In genomic region chr19:13051581-13052165, GRCh38 we compare ENCODE assay signal across 1 cellular context.
TF ChIP-seq lines count a peak whose summit lies in the region.

No MANE protein-coding gene starts in this region.

TF ChIP-seq in K562, 482 proteins besides CTCF, POLR2A, EP300 and RAD21 (continued from another document and continues in another):
- peak; percentile 29 for TF ChIP-seq ARID4B (CRISPR knock-in tag; IDR thresholded peaks at IDR 0.05)
- TF ChIP-seq GMEB1 (CRISPR knock-in tag; IDR thresholded peaks at IDR 0.05): no peak
- peak; percentile 91 for TF ChIP-seq ESRRA (IDR thresholded peaks at IDR 0.05; ENCODE audit: borderline replicate concordance, low read depth)
- peak; percentile 59; the same call in 1 of the 2 replicates for TF ChIP-seq RAD51 (IDR thresholded peaks at IDR 0.05; ENCODE audit: borderline replicate concordance, low read depth)
- TF ChIP-seq ETV6 (IDR thresholded peaks at IDR 0.05; ENCODE audit: borderline replicate concordance in 1 of 2, low read depth in 2 of 2, low read length in 1 of 2): no peak
- TF ChIP-seq ETV6 (CRISPR knock-in tag; IDR thresholded peaks at IDR 0.05; ENCODE audit: borderline replicate concordance): no peak
- 0 out of 2 replicates have a peak, but pooled peaks have one; percentile 48 for TF ChIP-seq DPF2 (IDR thresholded peaks at IDR 0.05)
- no peak for TF ChIP-seq ZNF232 (CRISPR knock-in tag; IDR thresholded peaks at IDR 0.05)
- TF ChIP-seq ZBTB7A (IDR thresholded peaks at IDR 0.05; ENCODE audit: borderline replicate concordance, control insufficient read depth, low read depth, low read length): no peak
- no peak for TF ChIP-seq TCF7 (IDR thresholded peaks at IDR 0.05; ENCODE audit: borderline replicate concordance)
- no peak for TF ChIP-seq ID3 (CRISPR knock-in tag; IDR thresholded peaks at IDR 0.05)
- peak; percentile 66; the same call in 1 of the 2 replicates for TF ChIP-seq ID3 (tag; IDR thresholded peaks at IDR 0.05)
- no peak for TF ChIP-seq MECOM (CRISPR knock-in tag; IDR thresholded peaks at IDR 0.05)
- no peak for TF ChIP-seq POLR3G (IDR thresholded peaks at IDR 0.05; ENCODE audit: extremely low read depth, insufficient read length, insufficient replicate concordance)
- TF ChIP-seq SOX6 (IDR thresholded peaks at IDR 0.05): peak; percentile 92
- TF ChIP-seq ARID1B (IDR thresholded peaks at IDR 0.05): peak; percentile 73
- TF ChIP-seq, protein P1, sequence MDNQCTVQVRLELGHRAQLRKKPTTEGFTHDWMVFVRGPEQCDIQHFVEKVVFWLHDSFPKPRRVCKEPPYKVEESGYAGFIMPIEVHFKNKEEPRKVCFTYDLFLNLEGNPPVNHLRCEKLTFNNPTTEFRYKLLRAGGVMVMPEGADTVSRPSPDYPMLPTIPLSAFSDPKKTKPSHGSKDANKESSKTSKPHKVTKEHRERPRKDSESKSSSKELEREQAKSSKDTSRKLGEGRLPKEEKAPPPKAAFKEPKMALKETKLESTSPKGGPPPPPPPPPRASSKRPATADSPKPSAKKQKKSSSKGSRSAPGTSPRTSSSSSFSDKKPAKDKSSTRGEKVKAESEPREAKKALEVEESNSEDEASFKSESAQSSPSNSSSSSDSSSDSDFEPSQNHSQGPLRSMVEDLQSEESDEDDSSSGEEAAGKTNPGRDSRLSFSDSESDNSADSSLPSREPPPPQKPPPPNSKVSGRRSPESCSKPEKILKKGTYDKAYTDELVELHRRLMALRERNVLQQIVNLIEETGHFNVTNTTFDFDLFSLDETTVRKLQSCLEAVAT (IDR thresholded peaks at IDR 0.05): peak in 1 of 2 experiments; percentile 73; a peak in 2 of 4 replicates
- no peak for TF ChIP-seq NFIX (CRISPR knock-in tag; IDR thresholded peaks at IDR 0.05; ENCODE audit: low read depth)
- peak in 1 of 2 experiments; percentile 61; a peak in 1 of 4 replicates for TF ChIP-seq TBL1XR1 (IDR thresholded peaks at IDR 0.05; ENCODE audit: low read length in 2 of 2)
- no peak for TF ChIP-seq GATAD2B (IDR thresholded peaks at IDR 0.05; ENCODE audit: borderline replicate concordance)
- TF ChIP-seq FOXK2 (conservative IDR thresholded peaks at IDR 0.05 in 1 of 2, IDR thresholded peaks at IDR 0.05 in 1 of 2; ENCODE audit: low read depth in 2 of 2): peak; percentile 92 to 97
- TF ChIP-seq KHSRP (IDR thresholded peaks at IDR 0.05): no peak
- peak; percentile 99 for TF ChIP-seq CCNT2 (IDR thresholded peaks at IDR 0.05; ENCODE audit: borderline replicate concordance, extremely low read depth, insufficient read length, low read depth, low read length)
- TF ChIP-seq STAT5A (IDR thresholded peaks at IDR 0.05; ENCODE audit: borderline replicate concordance, low read length): no peak
- TF ChIP-seq HDGF (IDR thresholded peaks at IDR 0.05): no peak
- 0 out of 4 replicates have a peak, but pooled peaks of 1 of the 2 experiments have one; percentile 51 for TF ChIP-seq SRF (CRISPR knock-in tag; IDR thresholded peaks at IDR 0.05)
- peak; percentile 58; the same call in 1 of the 2 replicates for TF ChIP-seq NCOA1 (IDR thresholded peaks at IDR 0.05; ENCODE audit: low read depth)
- 0 out of 2 replicates have a peak, but pooled peaks have one; percentile 37 for TF ChIP-seq MXI1 (IDR thresholded peaks at IDR 0.05; ENCODE audit: low read depth, low read length)
- TF ChIP-seq, protein P2, sequence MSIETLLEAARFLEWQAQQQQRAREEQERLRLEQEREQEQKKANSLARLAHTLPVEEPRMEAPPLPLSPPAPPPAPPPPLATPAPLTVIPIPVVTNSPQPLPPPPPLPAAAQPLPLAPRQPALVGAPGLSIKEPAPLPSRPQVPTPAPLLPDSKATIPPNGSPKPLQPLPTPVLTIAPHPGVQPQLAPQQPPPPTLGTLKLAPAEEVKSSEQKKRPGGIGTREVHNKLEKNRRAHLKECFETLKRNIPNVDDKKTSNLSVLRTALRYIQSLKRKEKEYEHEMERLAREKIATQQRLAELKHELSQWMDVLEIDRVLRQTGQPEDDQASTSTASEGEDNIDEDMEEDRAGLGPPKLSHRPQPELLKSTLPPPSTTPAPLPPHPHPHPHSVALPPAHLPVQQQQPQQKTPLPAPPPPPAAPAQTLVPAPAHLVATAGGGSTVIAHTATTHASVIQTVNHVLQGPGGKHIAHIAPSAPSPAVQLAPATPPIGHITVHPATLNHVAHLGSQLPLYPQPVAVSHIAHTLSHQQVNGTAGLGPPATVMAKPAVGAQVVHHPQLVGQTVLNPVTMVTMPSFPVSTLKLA (conservative IDR thresholded peaks at IDR 0.05): peak; percentile 68 to 90
- TF ChIP-seq POLR2AphosphoS5 (IDR thresholded peaks at IDR 0.05; ENCODE audit: control insufficient read depth, insufficient read depth, low read depth, low read length): peak; percentile 28; the same call in 1 of the 2 replicates
- peak; percentile 56; the same call in 1 of the 2 replicates for TF ChIP-seq ZNF263 (CRISPR knock-in tag; IDR thresholded peaks at IDR 0.05; ENCODE audit: borderline replicate concordance)
- no peak for TF ChIP-seq CREB3L1 (IDR thresholded peaks at IDR 0.05; ENCODE audit: borderline replicate concordance, low read depth)
- peak; percentile 72; the same call in 1 of the 2 replicates for TF ChIP-seq LEF1 (IDR thresholded peaks at IDR 0.05)
- TF ChIP-seq NR2C1 (IDR thresholded peaks at IDR 0.05): peak; percentile 93; the same call in 1 of the 2 replicates
- TF ChIP-seq NR2C1 (tag; IDR thresholded peaks at IDR 0.05): peak; percentile 97
- no peak for TF ChIP-seq GABPB2 (CRISPR knock-in tag; conservative IDR thresholded peaks at IDR 0.05)
- no peak for TF ChIP-seq NCOA4 (IDR thresholded peaks at IDR 0.05; ENCODE audit: partially characterized antibody)
- TF ChIP-seq HDAC6 (IDR thresholded peaks at IDR 0.05; ENCODE audit: low read depth, low read length): no peak
- TF ChIP-seq RCOR1 (IDR thresholded peaks at IDR 0.05; ENCODE audit: borderline replicate concordance in 1 of 2, low read depth in 2 of 2, low read length in 2 of 2): peak; percentile 84 to 99
- peak; percentile 50; the same call in 1 of the 2 replicates for TF ChIP-seq TEAD4 (IDR thresholded peaks at IDR 0.05; ENCODE audit: low read length)
- TF ChIP-seq TEAD4 (CRISPR knock-in tag; IDR thresholded peaks at IDR 0.05; ENCODE audit: borderline replicate concordance): no peak
- 0 out of 4 replicates have a peak, but pooled peaks of 1 of the 2 experiments have one; percentile 38 for TF ChIP-seq ZNF318 (IDR thresholded peaks at IDR 0.05; ENCODE audit: borderline replicate concordance in 1 of 2, low read depth in 1 of 2)
- peak; percentile 61; the same call in 1 of the 2 replicates for TF ChIP-seq ZEB2 (IDR thresholded peaks at IDR 0.05)
- peak; percentile 68; the same call in 1 of the 2 replicates for TF ChIP-seq RB1 (IDR thresholded peaks at IDR 0.05; ENCODE audit: low read depth)
- TF ChIP-seq ZNF76 (CRISPR knock-in tag; IDR thresholded peaks at IDR 0.05; ENCODE audit: borderline replicate concordance): no peak
- peak; percentile 77; the same call in 1 of the 2 replicates for TF ChIP-seq ZNF175 (CRISPR knock-in tag; IDR thresholded peaks at IDR 0.05; ENCODE audit: low read depth)
